In the genomic region with DNA sequence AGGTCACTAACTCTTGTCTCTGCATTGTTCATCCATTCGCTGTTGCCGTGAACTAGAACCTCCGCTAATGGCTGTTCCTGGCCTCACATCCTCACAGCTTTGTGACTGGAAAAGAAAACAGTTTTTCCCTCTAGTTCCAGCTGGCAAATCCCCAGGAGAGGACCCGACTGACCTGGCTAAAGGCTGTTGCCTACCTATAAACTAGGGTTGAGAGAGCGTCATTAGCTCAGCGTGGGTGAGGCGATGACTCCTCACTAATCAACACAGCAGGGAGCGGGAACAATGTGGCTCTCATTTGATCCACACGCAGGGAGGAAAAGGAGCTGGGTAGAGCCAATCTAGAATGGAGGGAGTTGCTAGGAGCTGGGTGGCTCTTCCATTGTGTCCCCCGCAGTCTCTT, we compare ENCODE assay signal across 32 cellular contexts.
DNase-seq lines count a peak whose midpoint lies in the region; TF ChIP-seq lines count a peak whose summit lies in the region.
"Had no signal": no experiment of that assay in that cellular context is flagged by ENCODE, and none has a peak within 500 bp of the region (broad histone marks: within the 10 kb centered on the region; RNA-seq: fewer than 3 reads in every experiment).

No MANE protein-coding gene starts in this region.

- no peaks in the 10 kb centered on the region for H3K9me3 ChIP-seq in tibial artery
- no peaks in the 10 kb centered on the region for H3K9me3 ChIP-seq in colonic mucosa
- H3K9me3 ChIP-seq: BLaER1, neutrophil, right lobe of liver had no signal

- H3K36me3 ChIP-seq in tibial artery (no peaks in the 10 kb centered on the region), colonic mucosa (no peaks in the 10 kb centered on the region)
- H3K36me3 ChIP-seq: BLaER1, esophagus muscularis mucosa, heart left ventricle, neutrophil, right lobe of liver had no signal

- H3K9ac ChIP-seq in colonic mucosa (ENCODE audit: low read depth in 2 of 2, low read length in 2 of 2), result no peak overlapping the region
- H3K9ac ChIP-seq: BLaER1 had no signal

- H3K27ac ChIP-seq in epithelial cell of prostate, result peak overlapping the region; percentile 58
- H3K27ac ChIP-seq in tibial artery, result peak overlapping the region; percentile 22 to 51
- H3K27ac ChIP-seq in colonic mucosa, result no peak overlapping the region
- H3K27ac ChIP-seq: BLaER1, coronary artery, esophagus muscularis mucosa, foreskin keratinocyte, heart left ventricle, neutrophil, right lobe of liver, SK-N-MC had no signal

- H3K4me3 ChIP-seq in tibial artery (no peak overlapping the region), colonic mucosa (no peak overlapping the region)
- H3K4me3 ChIP-seq: BLaER1, coronary artery, esophagus muscularis mucosa, heart left ventricle, right lobe of liver, SK-N-MC had no signal

- TF ChIP-seq CTCF in tibial artery (IDR thresholded peaks at IDR 0.05) (no peak), colonic mucosa (IDR thresholded peaks at IDR 0.05) (no peak)

- peaks cover 0 to 68% (median 33%) of the 10 kb centered on the region in 4 donors for H3K4me1 ChIP-seq in tibial artery
- no peaks in the 10 kb centered on the region for H3K4me1 ChIP-seq in colonic mucosa
- H3K4me1 ChIP-seq: BLaER1, heart left ventricle, right lobe of liver had no signal

- H3K27me3 ChIP-seq in tibial artery (no peaks in the 10 kb centered on the region), colonic mucosa (no peaks in the 10 kb centered on the region)
- H3K27me3 ChIP-seq: BLaER1, foreskin keratinocyte, heart left ventricle, right lobe of liver had no signal

- intact Hi-C loops in tibial artery (cut with DNase I; ENCODE audit: low total_unique reads) (loop anchor here (5.0 kb wide), 1 partner anchor 284 kb away; a partner anchor contains a TSS), colonic mucosa (cut with DNase I) (no loop called here)

- DNase-seq in HEK293T (ENCODE audit: extremely low spot score), result peak; percentile 24
- DNase-seq in NCI-H748 (lab: John Stamatoyannopoulos, UW; ENCODE audit: unreplicated experiment), result peak; percentile 83
- no peak for DNase-seq in epithelial cell of prostate (ENCODE audit: low read depth, low spot score)
- DNase-seq in tibial artery, result no peak
- no peak for DNase-seq in colonic mucosa
- no peak for DNase-seq in effector CD8-positive, alpha-beta T cell (lab: John Stamatoyannopoulos, UW)
- no peak for DNase-seq in AG20443 (ENCODE audit: low spot score)
- DNase-seq: activated CD4-positive, alpha-beta T cell treated with anti-CD3 and anti-CD28 coated beads, Interleukin-2, amount 50 U/mL, for 4 hours; activated CD8-positive, alpha-beta memory T cell treated with anti-CD3 and anti-CD28 coated beads, Interleukin-2, amount 10 ng/mL, durations not matched to agents 7 days and 5 days; activated gamma-delta T cell treated with Interleukin-2 at 50 U/mL for 16 hours; activated naive CD8-positive, alpha-beta T cell treated with anti-CD3 and anti-CD28 coated beads, Interleukin-2, amount 10 ng/mL, durations not matched to agents 7 days and 5 days; activated T-cell treated with anti-CD3 and anti-CD28 coated beads, Interleukin-2, amount 50 U/mL, for 4 hours; aorta; DMS79 treated with DMSO at 0.1 percent for 48 hours; effector memory CD8-positive, alpha-beta T cell; GOT3; heart left ventricle; KBM-7; kidney; MM.1S; naive thymus-derived CD4-positive, alpha-beta T cell; NCI-H2107; NCI-H446 treated with DMSO at 0.1 percent for 48 hours; OCI-M1; right lobe of liver; stimulated activated CD8-positive, alpha-beta memory T cell treated with anti-CD3 and anti-CD28 coated beads, Interleukin-4, amount 100 ng/mL, for 48 hours had no signal

- POLR2A ChIA-PET in HEK293T (lab: Yijun Ruan, JAX), result no interaction called here

- CTCF ChIA-PET in HEK293T (lab: Yijun Ruan, JAX), result no interaction called here

TF ChIP-seq in HEK293T, 16 proteins besides CTCF, POLR2A, EP300 and RAD21:
- TF ChIP-seq, protein P1, sequence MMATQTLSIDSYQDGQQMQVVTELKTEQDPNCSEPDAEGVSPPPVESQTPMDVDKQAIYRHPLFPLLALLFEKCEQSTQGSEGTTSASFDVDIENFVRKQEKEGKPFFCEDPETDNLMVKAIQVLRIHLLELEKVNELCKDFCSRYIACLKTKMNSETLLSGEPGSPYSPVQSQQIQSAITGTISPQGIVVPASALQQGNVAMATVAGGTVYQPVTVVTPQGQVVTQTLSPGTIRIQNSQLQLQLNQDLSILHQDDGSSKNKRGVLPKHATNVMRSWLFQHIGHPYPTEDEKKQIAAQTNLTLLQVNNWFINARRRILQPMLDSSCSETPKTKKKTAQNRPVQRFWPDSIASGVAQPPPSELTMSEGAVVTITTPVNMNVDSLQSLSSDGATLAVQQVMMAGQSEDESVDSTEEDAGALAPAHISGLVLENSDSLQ (IDR thresholded peaks at IDR 0.05), result no peak
- TF ChIP-seq ARNT (IDR thresholded peaks at IDR 0.05) (no peak), L3MBTL2 (conservative IDR thresholded peaks at IDR 0.05) (peak; percentile 31; the same call in 1 of the 2 replicates)

Comparison
In these comparisons a context has a peak if more than half of its experiments do, and no peak if none do; other contexts are left out.
1. DNase-seq: peak in HEK293T (single experiment) and NCI-H748 (single experiment); none in epithelial cell of prostate (single experiment), tibial artery (0 of 2), colonic mucosa (single experiment), effector CD8-positive, alpha-beta T cell (single experiment) and AG20443 (single experiment).